8 cellular contexts compared by ENCODE assay signal in the genomic region with DNA sequence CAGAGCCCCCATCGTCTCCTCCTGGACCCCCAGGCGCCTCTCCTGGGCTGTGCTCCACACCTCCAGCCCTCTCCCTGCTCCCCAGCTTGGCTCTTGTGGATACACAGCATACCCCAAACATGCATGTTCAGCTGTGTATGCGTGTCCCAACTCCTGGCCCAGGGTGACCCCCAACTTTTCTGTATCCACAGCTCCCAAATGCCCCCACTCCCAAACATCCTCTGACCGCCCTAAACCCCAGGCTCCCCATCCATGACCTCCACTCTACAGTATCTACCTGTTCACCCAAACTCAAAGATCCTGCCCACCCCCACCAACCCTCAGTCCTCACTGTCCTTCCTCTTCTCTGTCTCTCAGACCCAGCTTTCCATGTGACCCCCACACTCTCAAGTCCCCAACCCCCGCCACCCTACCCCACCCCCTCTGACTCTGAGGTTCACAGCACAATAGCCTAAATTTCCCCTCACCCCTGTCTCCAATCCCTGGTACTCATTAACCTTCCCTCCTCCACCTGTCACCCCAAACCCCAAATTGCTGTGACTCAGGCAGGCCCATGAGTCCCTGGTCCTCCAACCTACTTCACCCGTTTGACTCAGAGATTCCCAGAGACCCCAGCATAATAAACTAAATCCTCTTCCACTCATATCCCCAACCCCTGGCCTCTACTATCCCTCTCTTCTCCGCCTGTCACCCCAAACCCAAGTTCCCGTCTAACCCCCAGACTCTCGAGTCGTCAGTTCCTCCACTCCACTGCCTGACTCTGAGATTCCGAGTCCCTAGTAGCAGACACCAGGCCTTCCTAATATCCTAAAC. TPM values are rescaled to one million over a fixed set of nuclear protein-coding genes. Genes with fewer than 3 reads are reported as not detected.
DNase-seq lines count a peak whose midpoint lies in the region; ATAC-seq and TF ChIP-seq lines count a peak whose summit lies in the region.

No MANE protein-coding gene starts in this region.

- dilution Hi-C loops in mammary epithelial cell (cut with HindIII; ENCODE audit: low sequenced_read_pairs): no loop called here

- H3K36me3 Mint-ChIP-seq in mesothelial cell of epicardium: peaks cover 20% of the 10 kb centered on the region

- DNase-seq in heart right ventricle: no peak
- no peak for DNase-seq in Right ventricle myocardium superior
- no peak for DNase-seq in mammary epithelial cell
- no peak for DNase-seq in mesothelial cell of epicardium (ENCODE audit: low spot score in 2 of 2, unreplicated experiment in 2 of 2)
- peak in 1 of 2 donors; percentile 92 for DNase-seq in vagina (ENCODE audit: extremely low spot score in 2 of 2)
- DNase-seq in NCI-H748 (lab: John Stamatoyannopoulos, UW; ENCODE audit: unreplicated experiment): no peak
- no peak for DNase-seq in dedifferentiated amniotic fluid mesenchymal stem cell (ENCODE audit: extremely low spot score)
- no peak for DNase-seq in NCI-H2081 treated with DMSO at 0.1 percent for 48 hours (lab: John Stamatoyannopoulos, UW)

- H3K27me3 Mint-ChIP-seq in mesothelial cell of epicardium (ENCODE audit: low read depth): no peaks in the 10 kb centered on the region

- peaks cover 54% of the 10 kb centered on the region for H3K4me1 Mint-ChIP-seq in mesothelial cell of epicardium

- H3K9me3 ChIP-seq in heart right ventricle: no peaks in the 10 kb centered on the region
- H3K9me3 ChIP-seq in mammary epithelial cell (replicated peaks; ENCODE audit: insufficient read depth, low read length): no peaks in the 10 kb centered on the region
- no peaks in the 10 kb centered on the region for H3K9me3 ChIP-seq in vagina

- H4K20me1 ChIP-seq in mammary epithelial cell (ENCODE audit: insufficient read depth, low read length): no peaks in the 10 kb centered on the region

- peak overlapping the region; percentile 94 for H3K4me3 Mint-ChIP-seq in mesothelial cell of epicardium

- 31 to 36% methylated on average over 11 of the region's 11 CpGs for WGBS in heart right ventricle, 2 donors
- 0% methylated on average over 5 of the region's 11 CpGs for WGBS in mammary epithelial cell (ENCODE audit: low coverage, missing lambda C conversion rate)

- peak overlapping the region; percentile 99 for H3K27ac Mint-ChIP-seq in mesothelial cell of epicardium

- H3K9me3 Mint-ChIP-seq in mesothelial cell of epicardium: no peaks in the 10 kb centered on the region

- peak overlapping the region; percentile 82 for H3K4me2 ChIP-seq in mammary epithelial cell (ENCODE audit: insufficient read depth, low read depth, low read length)

- H3K4me3 ChIP-seq in heart right ventricle (peak overlapping the region; percentile 57 to 98 (median 76)), mammary epithelial cell (replicated peaks in 1 of 3; ENCODE audit: insufficient read depth in 1 of 3, low read depth in 2 of 3, low read length in 3 of 3) (peak overlapping the region; percentile 81 to 93 (median 88)), vagina (peak overlapping the region; percentile 81 to 89)

- no peak overlapping the region for H2AFZ ChIP-seq in mammary epithelial cell (ENCODE audit: low read depth, low read length)

- peaks cover 0 to 31% (median 16%) of the 10 kb centered on the region in 9 donors for H3K36me3 ChIP-seq in heart right ventricle
- H3K36me3 ChIP-seq in mammary epithelial cell (ENCODE audit: insufficient read depth, low read length): peaks cover 5% of the 10 kb centered on the region
- peaks cover 0 to 14% of the 10 kb centered on the region in 2 donors for H3K36me3 ChIP-seq in vagina

- no peak for TF ChIP-seq CTCF in heart right ventricle (IDR thresholded peaks at IDR 0.05)
- TF ChIP-seq CTCF in mammary epithelial cell (conservative IDR thresholded peaks at IDR 0.05 in 1 of 2, IDR thresholded peaks at IDR 0.05 in 1 of 2; ENCODE audit: extremely low read depth in 1 of 2, insufficient read depth in 1 of 2, low read depth in 1 of 2, low read length in 2 of 2): no peak
- TF ChIP-seq CTCF in mesothelial cell of epicardium (IDR thresholded peaks at IDR 0.05; ENCODE audit: unreplicated experiment): no peak
- no peak for TF ChIP-seq CTCF in vagina (IDR thresholded peaks at IDR 0.05)

- no peak for TF ChIP-seq POLR2A in vagina (IDR thresholded peaks at IDR 0.05)

- no TSS peak for BruUV-seq in mammary epithelial cell (replicated peaks; lab: Mats Ljungman, UMichigan)

- H3K4me1 ChIP-seq in heart right ventricle (peaks cover 30 to 73% (median 61%) of the 10 kb centered on the region in 9 donors), mammary epithelial cell (ENCODE audit: insufficient read depth, low read length) (peaks cover 40% of the 10 kb centered on the region), vagina (peaks cover 67% of the 10 kb centered on the region)

- H3K27ac ChIP-seq in heart right ventricle (peak overlapping the region; percentile 86 to 100 (median 100)), mammary epithelial cell (ENCODE audit: insufficient read depth, low read depth, low read length) (peak overlapping the region; percentile 73), vagina (peak overlapping the region; percentile 100)

- in situ Hi-C loops in mammary epithelial cell (cut with MboI; ENCODE audit: low sequenced_read_pairs in 2 of 2): no loop called here

- H3K27me3 ChIP-seq in heart right ventricle: peaks cover 0 to 14% (median 0%) of the 10 kb centered on the region in 7 donors
- H3K27me3 ChIP-seq in mammary epithelial cell (ENCODE audit: insufficient read depth, low read length): no peaks in the 10 kb centered on the region
- no peaks in the 10 kb centered on the region for H3K27me3 ChIP-seq in vagina

- H3K9ac ChIP-seq in mammary epithelial cell (ENCODE audit: insufficient read depth, low read length): peak overlapping the region; percentile 96

- CTCF ChIA-PET in mammary epithelial cell (lab: Charles Lee; ENCODE audit: low non-redundant PET): no interaction called here

- H3K79me2 ChIP-seq in mammary epithelial cell (ENCODE audit: insufficient read depth, low read length): peaks cover 50% of the 10 kb centered on the region

- ATAC-seq in heart right ventricle: no peak
- ATAC-seq in Right ventricle myocardium superior (ENCODE audit: poor library complexity): no peak

- intact Hi-C loops in heart right ventricle (cut with DNase I) (no loop called here), Right ventricle myocardium superior (cut with DNase I) (no loop called here), mammary epithelial cell (cut with micrococcal nuclease) (loop anchor here (2.0 kb wide), 1 partner anchor 13 kb away; the partner anchor contains the start of gene TRIM28), vagina (cut with DNase I) (no loop called here)

RNA-seq across cellular contexts. Expression of gene UBE2M, which starts 1.0 kb away (rescaled TPM):
- total RNA-seq in heart right ventricle: 100 to 1,000 TPM; 107 to 146 (median 122) TPM
- polyA plus RNA-seq in heart right ventricle: 100 to 1,000 TPM in 1 of 2 donors, 10 to 100 TPM in 1; 45.4 to 115 TPM
- 116 TPM for total RNA-seq in Right ventricle myocardium superior
- 10 to 100 TPM; 46.2 to 96.5 TPM for total RNA-seq in mammary epithelial cell
- 94.5 TPM for polyA plus RNA-seq in mammary epithelial cell
- polyA minus RNA-seq in mammary epithelial cell: 273 TPM
- 66.2 to 74.7 TPM (median 73.4 TPM) in 3 replicates for total RNA-seq in mesothelial cell of epicardium
- total RNA-seq in vagina: 33.6 TPM

RNA-seq across cellular contexts. Expression of gene CHMP2A, which starts 2.6 kb away (rescaled TPM):
- 100 to 1,000 TPM; 123 to 151 (median 131) TPM for total RNA-seq in heart right ventricle
- polyA plus RNA-seq in heart right ventricle: 100 to 1,000 TPM; 239 to 349 TPM
- 115 TPM for total RNA-seq in Right ventricle myocardium superior
- 100 to 1,000 TPM in 1 of 2 donors, 10 to 100 TPM in 1; 74.2 to 107 TPM for total RNA-seq in mammary epithelial cell
- polyA plus RNA-seq in mammary epithelial cell: 161 TPM
- polyA minus RNA-seq in mammary epithelial cell: 111 TPM
- total RNA-seq in mesothelial cell of epicardium: 82.9 to 86.5 TPM (median 84.3 TPM) in 3 replicates
- total RNA-seq in vagina: 76.4 TPM

RNA-seq across cellular contexts. Expression of gene TRIM28, which starts 13.6 kb away (rescaled TPM):
- total RNA-seq in heart right ventricle (100 to 1,000 TPM; 121 to 163 (median 150) TPM), Right ventricle myocardium superior (132 TPM), mammary epithelial cell (100 to 1,000 TPM; 180 to 331 TPM), mesothelial cell of epicardium (577 to 599 TPM (median 579 TPM) in 3 replicates), vagina (274 TPM)
- polyA plus RNA-seq in heart right ventricle (100 to 1,000 TPM; 105 to 129 TPM), mammary epithelial cell (386 TPM)
- 1,355 TPM for polyA minus RNA-seq in mammary epithelial cell

RNA-seq across cellular contexts. Expression of gene MZF1, which starts 15.7 kb away (rescaled TPM):
- total RNA-seq in heart right ventricle (10 to 100 TPM in 2 of 10 donors, 1 to 10 TPM in 8; 4.4 to 12.0 (median 8.3) TPM), Right ventricle myocardium superior (9.2 TPM), mammary epithelial cell (10 to 100 TPM; 16.7 to 21.5 TPM), mesothelial cell of epicardium (42.6 to 43.9 TPM (median 42.8 TPM) in 3 replicates), vagina (32.2 TPM)
- polyA plus RNA-seq in heart right ventricle (10 to 100 TPM in 1 of 2 donors, 1 to 10 TPM in 1; 7.6 to 28.0 TPM), mammary epithelial cell (8.8 TPM)
- 18.3 TPM for polyA minus RNA-seq in mammary epithelial cell

RNA-seq across cellular contexts. Expression of gene ZBTB45, which starts 37.8 kb away (rescaled TPM):
- total RNA-seq in heart right ventricle (10 to 100 TPM in 5 of 10 donors, 1 to 10 TPM in 5; 7.7 to 13.3 (median 9.7) TPM), Right ventricle myocardium superior (7.9 TPM), mammary epithelial cell (10 to 100 TPM in 1 of 2 donors, 1 to 10 TPM in 1; 8.2 to 14.1 TPM), mesothelial cell of epicardium (24.4 to 27.1 TPM (median 24.9 TPM) in 3 replicates), vagina (14.0 TPM)
- polyA plus RNA-seq in heart right ventricle (1 to 10 TPM; 7.1 to 8.7 TPM), mammary epithelial cell (8.5 TPM)
- polyA minus RNA-seq in mammary epithelial cell: 4.0 TPM
